Comparison of ENCODE assay signal across 30 cellular contexts in genomic region chr16:3966681-3967080, GRCh38.
"Had no signal": no experiment of that assay in that cellular context is flagged by ENCODE, and none has a peak within 500 bp of the region (broad histone marks: within the 10 kb centered on the region; RNA-seq: fewer than 3 reads in every experiment).

No MANE protein-coding gene starts in this region.

- H3K4me3 Mint-ChIP-seq: activated CD4-positive, alpha-beta T cell treated with anti-CD3 and anti-CD28 coated beads, Interleukin-2, amount 10 ng/mL, durations not matched to agents 24 days and 14 days; activated CD8-positive, alpha-beta T cell treated with anti-CD3 and anti-CD28 coated beads for 36 hours; activated naive CD8-positive, alpha-beta T cell treated with anti-CD3 and anti-CD28 coated beads for 36 hours; activated T-cell treated with anti-CD3 and anti-CD28 coated beads, Interleukin-2, amount 50 U/mL, for 72 hours; activated T-helper 17 cell treated with anti-CD3 and anti-CD28 coated beads, Interleukin-2, amount 50 U/mL, for 72 hours had no signal

- H3K27me3 ChIP-seq: brain microvascular endothelial cell, Peyer's patch, SJSA1 had no signal

- H3K9me3 ChIP-seq: Peyer's patch, SJSA1 had no signal

- H3K9me3 Mint-ChIP-seq: activated T-cell treated with anti-CD3 and anti-CD28 coated beads, Interleukin-2, amount 50 U/mL, for 72 hours; activated T-helper 17 cell treated with anti-CD3 and anti-CD28 coated beads, Interleukin-2, amount 50 U/mL, for 72 hours had no signal

- H3K4me1 ChIP-seq: Peyer's patch had no signal

- H3K27me3 Mint-ChIP-seq: activated naive CD8-positive, alpha-beta T cell treated with anti-CD3 and anti-CD28 coated beads for 36 hours; activated T-helper 17 cell treated with anti-CD3 and anti-CD28 coated beads, Interleukin-2, amount 50 U/mL, for 72 hours had no signal

- H3K4me3 ChIP-seq: Peyer's patch, SJSA1 had no signal

- H3K27ac Mint-ChIP-seq: activated CD4-positive, alpha-beta T cell treated with anti-CD3 and anti-CD28 coated beads, Interleukin-2, amount 10 ng/mL, durations not matched to agents 24 days and 14 days; activated CD8-positive, alpha-beta T cell treated with anti-CD3 and anti-CD28 coated beads for 36 hours; activated naive CD8-positive, alpha-beta T cell treated with anti-CD3 and anti-CD28 coated beads for 36 hours; activated T-cell treated with anti-CD3 and anti-CD28 coated beads, Interleukin-2, amount 50 U/mL, for 72 hours; activated T-helper 17 cell treated with anti-CD3 and anti-CD28 coated beads, Interleukin-2, amount 50 U/mL, for 72 hours had no signal

- DNase-seq: activated CD4-positive, alpha-beta T cell treated with anti-CD3 and anti-CD28 coated beads, Interleukin-2, amount 10 ng/mL, durations not matched to agents 24 days and 14 days; activated CD4-positive, alpha-beta T cell treated with anti-CD3 and anti-CD28 coated beads, Interleukin-2, amount 50 U/mL, for 4 hours; activated CD8-positive, alpha-beta T cell treated with anti-CD3 and anti-CD28 coated beads for 36 hours; activated effector memory CD4-positive, alpha-beta T cell treated with anti-CD3 and anti-CD28 coated beads, Interleukin-2, amount 50 U/mL, for 16 hours; activated naive CD4-positive, alpha-beta T cell; activated naive CD4-positive, alpha-beta T cell treated with anti-CD3 and anti-CD28 coated beads, Interleukin-2, amount 50 U/mL, for 16 hours; activated naive CD8-positive, alpha-beta T cell treated with anti-CD3 and anti-CD28 coated beads for 36 hours; activated T-cell treated with anti-CD3 and anti-CD28 coated beads, Interleukin-2, amount 50 U/mL, for 1 hour; activated T-cell treated with anti-CD3 and anti-CD28 coated beads, Interleukin-2, amount 50 U/mL, for 72 hours; amniotic stem cell; aorta; brain microvascular endothelial cell; Karpas-422; KBM-7; NCI-H1105; NCI-H1417 treated with DMSO at 0.1 percent for 48 hours; NCI-H187 treated with DMSO at 0.1 percent for 48 hours; NCI-H2081; NCI-H345; NCI-H524 treated with DMSO at 0.1 percent for 48 hours; NCI-H748 treated with DMSO at 0.1 percent for 48 hours; NK-92 treated with Interleukin-12 subunit alpha and Interleukin-12 subunit beta, amount 100 ng/mL, for 24 hours; PC-3; Peyer's patch; RPMI8226; SHP77 treated with DMSO at 0.1 percent for 48 hours; SW 1271; T-helper 1 cell had no signal

- ATAC-seq: activated CD8-positive, alpha-beta T cell treated with anti-CD3 and anti-CD28 coated beads for 36 hours; activated T-cell treated with anti-CD3 and anti-CD28 coated beads, Interleukin-2, amount 50 U/mL, for 72 hours; activated T-helper 17 cell treated with anti-CD3 and anti-CD28 coated beads, Interleukin-2, amount 50 U/mL, for 72 hours; PC-3 had no signal

- H3K27ac ChIP-seq: brain microvascular endothelial cell, Peyer's patch, SJSA1 had no signal

- H3K36me3 ChIP-seq: brain microvascular endothelial cell had no signal
